In the genomic region with DNA sequence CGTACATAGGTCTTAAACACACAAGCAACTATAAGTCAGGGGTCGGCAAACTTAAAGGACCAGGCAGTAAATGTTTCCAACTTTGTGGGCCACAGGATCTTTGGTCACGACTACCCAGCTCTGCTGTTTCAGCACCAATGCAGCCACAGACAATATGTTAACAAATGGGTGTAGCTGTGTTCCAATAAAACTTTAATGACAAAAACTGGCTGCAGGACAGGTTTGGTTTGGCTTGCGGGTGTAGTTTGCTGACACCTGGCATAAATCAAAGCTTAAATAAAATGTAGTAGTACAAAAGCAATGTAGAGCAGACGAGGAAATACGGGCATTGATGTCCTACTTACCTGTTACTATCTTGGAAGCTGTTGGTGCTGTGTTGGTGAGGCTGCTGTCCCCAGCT, we compare ENCODE assay signal across 25 cellular contexts.
"Had no signal": no experiment of that assay in that cellular context is flagged by ENCODE, and none has a peak within 500 bp of the region (broad histone marks: within the 10 kb centered on the region; RNA-seq: fewer than 3 reads in every experiment).

No MANE protein-coding gene starts in this region.

- H3K27me3 Mint-ChIP-seq: activated CD4-positive, alpha-beta memory T cell treated with anti-CD3 and anti-CD28 coated beads, Interleukin-2, amount 10 ng/mL, durations not matched to agents 7 days and 5 days; activated naive CD4-positive, alpha-beta T cell treated with anti-CD3 and anti-CD28 coated beads, Interleukin-2, amount 50 U/mL, for 24 hours; T-cell had no signal

- H3K27me3 ChIP-seq: breast epithelium had no signal

- H3K9me3 Mint-ChIP-seq: activated CD4-positive, alpha-beta memory T cell treated with anti-CD3 and anti-CD28 coated beads, Interleukin-2, amount 10 ng/mL, durations not matched to agents 7 days and 5 days; activated naive CD4-positive, alpha-beta T cell treated with anti-CD3 and anti-CD28 coated beads, Interleukin-2, amount 50 U/mL, for 24 hours; activated T-cell treated with anti-CD3 and anti-CD28 coated beads, Interleukin-2, amount 50 U/mL, for 72 hours; T-cell had no signal

- DNase-seq: activated CD4-positive, alpha-beta memory T cell treated with anti-CD3 and anti-CD28 coated beads, Interleukin-2, amount 10 ng/mL, durations not matched to agents 7 days and 5 days; activated CD4-positive, alpha-beta T cell treated with anti-CD3 and anti-CD28 coated beads, Interleukin-2, amount 50 U/mL, for 1 hour; activated CD4-positive, CD25-positive, alpha-beta regulatory T cell; activated T-cell treated with anti-CD3 and anti-CD28 coated beads for 4 hours; activated T-cell treated with anti-CD3 and anti-CD28 coated beads, Interleukin-2, amount 50 U/mL, for 72 hours; aorta; central memory CD4-positive, alpha-beta T cell; Kasumi-1; KBM-7; NCI-H1092; NCI-H1417; NCI-H1930; NCI-H2107; NCI-H2171 treated with DMSO at 0.1 percent for 48 hours; NCI-H226; NCI-H510A; NCI-H526 treated with DMSO at 0.1 percent for 48 hours; NCI-H82; SIG-M5; T-cell; T-helper 2 cell; T1000 had no signal

- H3K4me3 Mint-ChIP-seq: activated CD4-positive, alpha-beta memory T cell treated with anti-CD3 and anti-CD28 coated beads, Interleukin-2, amount 10 ng/mL, durations not matched to agents 7 days and 5 days; activated naive CD4-positive, alpha-beta T cell treated with anti-CD3 and anti-CD28 coated beads, Interleukin-2, amount 50 U/mL, for 24 hours; activated T-cell treated with anti-CD3 and anti-CD28 coated beads, Interleukin-2, amount 50 U/mL, for 72 hours; T-cell had no signal

- H3K4me1 ChIP-seq: breast epithelium had no signal

- H3K27ac ChIP-seq: breast epithelium, VCaP had no signal

- H3K4me1 Mint-ChIP-seq: activated CD4-positive, alpha-beta memory T cell treated with anti-CD3 and anti-CD28 coated beads, Interleukin-2, amount 10 ng/mL, durations not matched to agents 7 days and 5 days; activated naive CD4-positive, alpha-beta T cell treated with anti-CD3 and anti-CD28 coated beads, Interleukin-2, amount 50 U/mL, for 24 hours; T-cell had no signal

- H3K27ac Mint-ChIP-seq: activated CD4-positive, alpha-beta memory T cell treated with anti-CD3 and anti-CD28 coated beads, Interleukin-2, amount 10 ng/mL, durations not matched to agents 7 days and 5 days; activated naive CD4-positive, alpha-beta T cell treated with anti-CD3 and anti-CD28 coated beads, Interleukin-2, amount 50 U/mL, for 24 hours; activated T-cell treated with anti-CD3 and anti-CD28 coated beads, Interleukin-2, amount 50 U/mL, for 72 hours; T-cell had no signal

- ATAC-seq: activated T-cell treated with anti-CD3 and anti-CD28 coated beads, Interleukin-2, amount 50 U/mL, for 72 hours; T-cell had no signal

- H3K4me3 ChIP-seq: breast epithelium had no signal

- H3K9me3 ChIP-seq: breast epithelium had no signal
